In genomic region chr14:58072288-58073071, GRCh38 we compare ENCODE assay signal across 8 cellular contexts.
A peak's percentile ranks its signal among the peaks of the same experiment; 100 is the strongest.
DNase-seq lines count a peak whose midpoint lies in the region; ATAC-seq, FAIRE-seq and TF ChIP-seq lines count a peak whose summit lies in the region.

No MANE protein-coding gene starts in this region.

- no peaks in the 10 kb centered on the region; a peak in 1 of 5 replicates for H3K27me3 ChIP-seq in HepG2 (ENCODE audit: control insufficient read depth in 1 of 2, insufficient read depth in 2 of 2, low read length in 2 of 2)

- H3K4me3 ChIP-seq in coronary artery, result peak overlapping the region; percentile 54
- H3K4me3 ChIP-seq in HepG2 (replicated peaks in 1 of 3; ENCODE audit: insufficient read depth in 1 of 3, low read depth in 2 of 3, low read length in 3 of 3), result no peak overlapping the region

- in situ Hi-C loops in HepG2 (cut with HindIII; ENCODE audit: extremely low pct_ligation_motif_present, low pct_unique_long_range_greater_than_20kb), result loop anchor here (5.0 kb wide), 1 partner anchor 380 kb away; no protein-coding TSS in a partner anchor

- H3K4me1 Mint-ChIP-seq in T-helper 17 cell, result peaks cover 2% of the 10 kb centered on the region

- TF ChIP-seq CTCF in coronary artery (IDR thresholded peaks at IDR 0.05) (peak; percentile 61), HepG2 (CRISPR knock-in tag; IDR thresholded peaks at IDR 0.05) (peak; percentile 83)

- H3K27me3 Mint-ChIP-seq in T-helper 17 cell, result peaks cover 22% of the 10 kb centered on the region

- ATAC-seq in Right ventricle myocardium inferior, result peak; percentile 74
- peak; percentile 80 for ATAC-seq in HG02943 (IDR thresholded peaks at IDR 0.05; ENCODE audit: low read depth, unreplicated experiment)
- peak; percentile 75 for ATAC-seq in T-helper 17 cell
- peak; percentile 88 for ATAC-seq in HepG2

- H3K4me2 ChIP-seq in HepG2 (ENCODE audit: low read depth, low read length), result no peak overlapping the region

- TF ChIP-seq RAD21 in HepG2 (CRISPR knock-in tag; IDR thresholded peaks at IDR 0.05), result peak; percentile 41; the same call in 1 of the 2 replicates

- peak overlapping the region; percentile 9 for H3K4me3 Mint-ChIP-seq in T-helper 17 cell

- no peak overlapping the region for H3K9ac ChIP-seq in HepG2 (ENCODE audit: insufficient read depth, low read depth, low read length)

- no peaks in the 10 kb centered on the region for H3K36me3 Mint-ChIP-seq in T-helper 17 cell (ENCODE audit: low read depth)

- H4K20me1 ChIP-seq in HepG2 (ENCODE audit: insufficient read depth, low read length), result no peaks in the 10 kb centered on the region

- POLR2A ChIA-PET in HepG2 (lab: Yijun Ruan, JAX), result no interaction called here

- WGBS in HepG2 (ENCODE audit: low lambda C conversion rate), result 16% methylated on average over 16 of the region's 17 CpGs

- H3K4me1 ChIP-seq in HepG2 (ENCODE audit: insufficient read depth, low read length), result no peaks in the 10 kb centered on the region

- CTCF ChIA-PET in HepG2 (lab: Yijun Ruan, JAX; ENCODE audit: low intra/inter-chr PET ratio, low total read pairs), result interaction anchor here (0.7 to 2.2 kb wide), 4 partner anchors 380 to 585 kb away, joined by 3 to 13 read pairs (median 4); no protein-coding TSS in a partner anchor

- no peak overlapping the region for H3K27ac Mint-ChIP-seq in T-helper 17 cell

- intact Hi-C loops in Right ventricle myocardium inferior (cut with DNase I), result loop anchor here (1.0 kb wide), 1 partner anchor 586 kb away; no protein-coding TSS in a partner anchor
- intact Hi-C loops in cardiac septum (cut with DNase I), result loop anchor here (2.0 kb wide), 1 partner anchor 586 kb away; no protein-coding TSS in a partner anchor
- intact Hi-C loops in HepG2 (cut with micrococcal nuclease; ENCODE audit: unreplicated experiment), result loop anchor here (1.0 to 5.0 kb wide), 3 partner anchors 380 to 585 kb away; no protein-coding TSS in a partner anchor

- H3K79me2 ChIP-seq in HepG2 (ENCODE audit: insufficient read depth, low read length), result no peaks in the 10 kb centered on the region

- DNase-seq in Right ventricle myocardium inferior (ENCODE audit: missing footprints) (no peak), cardiac septum (ENCODE audit: low spot score) (no peak), NCI-H1694 treated with DMSO at 0.1 percent for 48 hours (lab: John Stamatoyannopoulos, UW) (peak; percentile 83), T-helper 17 cell (peak in 1 of 3 donors; percentile 26), coronary artery (ENCODE audit: low spot score) (no peak), HepG2 (ENCODE audit: low spot score) (peak; percentile 56)
- DNase-seq in stimulated activated CD8-positive, alpha-beta memory T cell treated with anti-CD3 and anti-CD28 coated beads, Interleukin-12 subunit alpha, Interleukin-12 subunit beta, amount 100 ng/mL, for 1 hour (ENCODE audit: low read depth), result peak; percentile 1

- H2AFZ ChIP-seq in HepG2 (ENCODE audit: low read length), result no peak overlapping the region

- TF ChIP-seq EP300 in HepG2 (IDR thresholded peaks at IDR 0.05; ENCODE audit: low read depth in 2 of 2, low read length in 2 of 2), result no peak
- no peak for TF ChIP-seq EP300 in HepG2 (CRISPR knock-in tag; IDR thresholded peaks at IDR 0.05; ENCODE audit: borderline replicate concordance)

- FAIRE-seq in HepG2 (lab: Jason Lieb, UNC), result peak; percentile 77

- H3K9me3 ChIP-seq in T-helper 17 cell (ENCODE audit: control insufficient read depth, low read length, poor library complexity, severe bottlenecking), result no peaks in the 10 kb centered on the region
- H3K9me3 ChIP-seq in HepG2 (ENCODE audit: low read length), result no peaks in the 10 kb centered on the region

- H3K27ac ChIP-seq in coronary artery (no peak overlapping the region), HepG2 (ENCODE audit: extremely low read length, insufficient read depth, low read length) (no peak overlapping the region)

- TF ChIP-seq POLR2A in HepG2 (IDR thresholded peaks at IDR 0.05; ENCODE audit: insufficient read depth in 1 of 2, low read depth in 2 of 2, low read length in 2 of 2), result no peak

- BruUV-seq in HepG2 (replicated peaks; lab: Mats Ljungman, UMichigan), result no TSS peak

- no peaks in the 10 kb centered on the region for H3K36me3 ChIP-seq in HepG2 (replicated peaks in 1 of 2; ENCODE audit: control insufficient read depth in 1 of 2, insufficient read depth in 2 of 2, low read length in 2 of 2)

TF ChIP-seq in HepG2, 621 proteins besides CTCF, POLR2A, EP300 and RAD21:
- TF ChIP-seq BRCA1 (CRISPR knock-in tag; IDR thresholded peaks at IDR 0.05) (no peak), ZNF326 (CRISPR knock-in tag; IDR thresholded peaks at IDR 0.05; ENCODE audit: borderline replicate concordance) (no peak), PAXIP1 (CRISPR knock-in tag; conservative IDR thresholded peaks at IDR 0.05) (no peak), TBL1XR1 (IDR thresholded peaks at IDR 0.05; ENCODE audit: borderline replicate concordance, low read length, partially characterized antibody) (no peak), STAG1 (CRISPR knock-in tag; IDR thresholded peaks at IDR 0.05) (peak; percentile 80), ZNF362 (CRISPR knock-in tag; IDR thresholded peaks at IDR 0.05; ENCODE audit: borderline replicate concordance) (peak; percentile 96), NR2F1 (CRISPR knock-in tag; IDR thresholded peaks at IDR 0.05) (no peak), NFYC (CRISPR knock-in tag; IDR thresholded peaks at IDR 0.05) (no peak), ZNF687 (CRISPR knock-in tag; IDR thresholded peaks at IDR 0.05) (no peak)

Comparison
In these comparisons a context has a peak if more than half of its experiments do, and no peak if none do; other contexts are left out.
1. DNase-seq: peak in NCI-H1694 treated with DMSO at 0.1 percent for 48 hours (single experiment), HepG2 (single experiment) and stimulated activated CD8-positive, alpha-beta memory T cell treated with anti-CD3 and anti-CD28 coated beads, Interleukin-12 subunit alpha, Interleukin-12 subunit beta, amount 100 ng/mL, for 1 hour (single experiment); none in Right ventricle myocardium inferior (single experiment), cardiac septum (single experiment) and coronary artery (single experiment).
2. Peak in every context shown above with its lines, with median percentiles within 50 percentile points of each other: ATAC-seq.